8 cellular contexts compared by ENCODE assay signal in genomic region chr12:76558684-76559276, GRCh38. TPM values are rescaled to one million over a fixed set of nuclear protein-coding genes. Genes with fewer than 3 reads are reported as not detected.
A peak's percentile ranks its signal among the peaks of the same experiment; 100 is the strongest.
DNase-seq lines count a peak whose midpoint lies in the region; ATAC-seq and TF ChIP-seq lines count a peak whose summit lies in the region.

No MANE protein-coding gene starts in this region.

- peaks cover 5% of the 10 kb centered on the region for H3K4me1 ChIP-seq in mammary epithelial cell (ENCODE audit: insufficient read depth, low read length)

- H3K27ac ChIP-seq in WERI-Rb-1 (peak overlapping the region; percentile 92), mammary epithelial cell (ENCODE audit: insufficient read depth, low read depth, low read length) (peak overlapping the region; percentile 83)

- CTCF ChIA-PET in mammary epithelial cell (lab: Charles Lee; ENCODE audit: low non-redundant PET): interaction anchor here (0.6 kb wide), 1 partner anchor 137 kb away, joined by 4 read pairs; no protein-coding TSS in a partner anchor

- H3K9ac ChIP-seq in mammary epithelial cell (ENCODE audit: insufficient read depth, low read length): peak overlapping the region; percentile 85

- no TSS peak for BruUV-seq in mammary epithelial cell (replicated peaks; lab: Mats Ljungman, UMichigan)

- ATAC-seq in GM18502 (IDR thresholded peaks at IDR 0.05; ENCODE audit: poor library complexity, unreplicated experiment) (peak; percentile 59), HG02798 (IDR thresholded peaks at IDR 0.05; ENCODE audit: poor library complexity, unreplicated experiment) (peak; percentile 58)

- H3K4me2 ChIP-seq in mammary epithelial cell (ENCODE audit: insufficient read depth, low read depth, low read length): peak overlapping the region; percentile 97

- H3K9me3 ChIP-seq in WERI-Rb-1 (ENCODE audit: severe bottlenecking) (no peaks in the 10 kb centered on the region), mammary epithelial cell (replicated peaks; ENCODE audit: insufficient read depth, low read length) (no peaks in the 10 kb centered on the region)

- no peak for TF ChIP-seq CTCF in WERI-Rb-1 (IDR thresholded peaks at IDR 0.05; ENCODE audit: low read depth, low read length)
- no peak for TF ChIP-seq CTCF in mammary epithelial cell (conservative IDR thresholded peaks at IDR 0.05 in 1 of 2, IDR thresholded peaks at IDR 0.05 in 1 of 2; ENCODE audit: extremely low read depth in 1 of 2, insufficient read depth in 1 of 2, low read depth in 1 of 2, low read length in 2 of 2)
- TF ChIP-seq CTCF in kidney epithelial cell (IDR thresholded peaks at IDR 0.05; ENCODE audit: insufficient read depth, low read length, poor library complexity, severe bottlenecking): no peak

- H3K36me3 ChIP-seq in WERI-Rb-1 (peaks cover 17% of the 10 kb centered on the region; the same call in 1 of the 2 replicates), mammary epithelial cell (ENCODE audit: insufficient read depth, low read length) (no peaks in the 10 kb centered on the region), kidney epithelial cell (ENCODE audit: control insufficient read depth, insufficient read depth, low read length) (no peaks in the 10 kb centered on the region)

- DNase-seq in NCI-H146 (lab: John Stamatoyannopoulos, UW) (peak; percentile 81), WERI-Rb-1 (peak; percentile 34), mammary epithelial cell (peak; percentile 40), kidney epithelial cell (ENCODE audit: low read depth) (peak; percentile 2), NCI-H128 (lab: John Stamatoyannopoulos, UW; ENCODE audit: unreplicated experiment) (no peak)
- peak; percentile 44 to 73 (median 58) for DNase-seq in stimulated activated CD4-positive, alpha-beta T cell treated with anti-CD3 and anti-CD28 coated beads, Interleukin-1b, Interleukin-23, amount 100 ng/mL, for 24 hours (ENCODE audit: low read depth in 4 of 4, low spot score in 1 of 4)

- H3K27me3 ChIP-seq in WERI-Rb-1 (ENCODE audit: insufficient read depth, low read depth, severe bottlenecking): no peaks in the 10 kb centered on the region
- H3K27me3 ChIP-seq in mammary epithelial cell (ENCODE audit: insufficient read depth, low read length): no peaks in the 10 kb centered on the region
- no peaks in the 10 kb centered on the region for H3K27me3 ChIP-seq in kidney epithelial cell (ENCODE audit: control insufficient read depth, insufficient read depth, low read length)

- H2AFZ ChIP-seq in mammary epithelial cell (ENCODE audit: low read depth, low read length): peak overlapping the region; percentile 98

- 6% methylated on average over 21 of the region's 24 CpGs for WGBS in mammary epithelial cell (ENCODE audit: low coverage, missing lambda C conversion rate)

- no peaks in the 10 kb centered on the region for H4K20me1 ChIP-seq in mammary epithelial cell (ENCODE audit: insufficient read depth, low read length)

- intact Hi-C loops in mammary epithelial cell (cut with micrococcal nuclease): loop anchor here (1.0 to 10.0 kb wide), 4 partner anchors 29 to 476 kb away; partner anchors contain the start of gene NAP1L1

- peaks cover 54% of the 10 kb centered on the region for H3K79me2 ChIP-seq in mammary epithelial cell (ENCODE audit: insufficient read depth, low read length)

- H3K4me3 ChIP-seq in WERI-Rb-1 (ENCODE audit: low read depth, low read length) (peak overlapping the region; percentile 95), mammary epithelial cell (replicated peaks in 1 of 3; ENCODE audit: insufficient read depth in 1 of 3, low read depth in 2 of 3, low read length in 3 of 3) (peak overlapping the region; percentile 70 to 74 (median 74)), kidney epithelial cell (ENCODE audit: low read depth, low read length) (peak overlapping the region; percentile 98)

- in situ Hi-C loops in mammary epithelial cell (cut with MboI; ENCODE audit: low sequenced_read_pairs in 2 of 2): loop anchor here in 1 of 2 donors (25.0 kb wide), 1 partner anchor 471 kb away; the partner anchor contains the start of gene NAP1L1

- dilution Hi-C loops in mammary epithelial cell (cut with HindIII; ENCODE audit: low sequenced_read_pairs): no loop called here

RNA-seq across cellular contexts. Expression of gene OSBPL8, which starts 0.8 kb away (rescaled TPM):
- total RNA-seq in mammary epithelial cell (10 to 100 TPM; 87.4 to 88.4 TPM), kidney epithelial cell (77.5 and 87.7 TPM in 2 replicates)
- polyA plus RNA-seq in mammary epithelial cell: 26.2 TPM
- polyA minus RNA-seq in mammary epithelial cell: 148 TPM
